Comparison of ENCODE assay signal across 8 cellular contexts in genomic region chr6:26533532-26533931, GRCh38. TPM values are rescaled to one million over a fixed set of nuclear protein-coding genes. Genes with fewer than 3 reads are reported as not detected.
DNase-seq lines count a peak whose midpoint lies in the region; ATAC-seq and TF ChIP-seq lines count a peak whose summit lies in the region.

No MANE protein-coding gene starts in this region.

- H3K27ac Mint-ChIP-seq in Calu3 (ENCODE audit: unreplicated experiment), result peak overlapping the region; percentile 97

- H3K27me3 ChIP-seq in esophagus squamous epithelium (no peaks in the 10 kb centered on the region), prostate gland (replicated peaks; ENCODE audit: insufficient read depth) (no peaks in the 10 kb centered on the region)

- H3K4me3 ChIP-seq in esophagus squamous epithelium (peak overlapping the region; percentile 40 to 80 (median 68)), prostate gland (peak overlapping the region; percentile 45 to 48)

- BruUV-seq in Calu3 (replicated peaks; lab: Mats Ljungman, UMichigan), result no TSS peak

- H3K36me3 ChIP-seq in esophagus squamous epithelium (no peaks in the 10 kb centered on the region), prostate gland (no peaks in the 10 kb centered on the region)

- WGBS in esophagus squamous epithelium, 2 donors, result 0% methylated on average over 1 of the region's 1 CpG
- 0% methylated on average over 1 of the region's 1 CpG for WGBS in prostate gland

- peak overlapping the region; percentile 84 for H3K4me3 Mint-ChIP-seq in Calu3 (ENCODE audit: low read depth, unreplicated experiment)

- H3K27ac ChIP-seq in RWPE1 (peak overlapping the region; percentile 89), esophagus squamous epithelium (peak overlapping the region; percentile 59 to 92 (median 86)), prostate gland (peak overlapping the region; percentile 72 to 73)

- CTCF ChIA-PET in Calu3 (lab: Charles Lee), result interaction anchor here (0.8 to 1.5 kb wide), 6 partner anchors 11 to 197 kb away, joined by 3 to 9 read pairs (median 4); no protein-coding TSS in a partner anchor
- CTCF ChIA-PET in RWPE1 (lab: Yijun Ruan, JAX), result interaction anchor here (0.6 to 1.1 kb wide), 4 partner anchors 36 to 1264 kb away, joined by 3 to 5 read pairs (median 4); no protein-coding TSS in a partner anchor

- no peaks in the 10 kb centered on the region for H3K27me3 Mint-ChIP-seq in Calu3 (ENCODE audit: unreplicated experiment)

- H3K36me3 Mint-ChIP-seq in Calu3 (ENCODE audit: insufficient read depth, unreplicated experiment), result peaks cover 39% of the 10 kb centered on the region

- no peak for TF ChIP-seq CTCF in Calu3 (IDR thresholded peaks at IDR 0.05; ENCODE audit: unreplicated experiment)
- no peak for TF ChIP-seq CTCF in RWPE1 (conservative IDR thresholded peaks at IDR 0.05; ENCODE audit: low read depth)
- TF ChIP-seq CTCF in esophagus squamous epithelium (IDR thresholded peaks at IDR 0.05), result no peak
- no peak for TF ChIP-seq CTCF in prostate gland (IDR thresholded peaks at IDR 0.05)

- peaks cover 15 to 49% (median 20%) of the 10 kb centered on the region in 3 donors for H3K4me1 ChIP-seq in esophagus squamous epithelium
- no peaks in the 10 kb centered on the region for H3K4me1 ChIP-seq in prostate gland (replicated peaks)

- no peak for ATAC-seq in GM21529 (IDR thresholded peaks at IDR 0.05; ENCODE audit: unreplicated experiment)
- no peak for ATAC-seq in GM21390 (IDR thresholded peaks at IDR 0.05; ENCODE audit: unreplicated experiment)

- POLR2A ChIA-PET in RWPE1 (lab: Yijun Ruan, JAX; ENCODE audit: low non-redundant PET), result no interaction called here

- H3K9me3 ChIP-seq in esophagus squamous epithelium (no peaks in the 10 kb centered on the region), prostate gland (no peaks in the 10 kb centered on the region)

- no peaks in the 10 kb centered on the region for H3K9me3 Mint-ChIP-seq in Calu3 (ENCODE audit: low read depth, unreplicated experiment)

- intact Hi-C loops in Calu3 (cut with micrococcal nuclease; ENCODE audit: unreplicated experiment) (no loop called here), esophagus squamous epithelium (cut with DNase I) (no loop called here), prostate gland (cut with DNase I) (no loop called here)

- TF ChIP-seq POLR2A in esophagus squamous epithelium (IDR thresholded peaks at IDR 0.05) (no peak), prostate gland (IDR thresholded peaks at IDR 0.05) (no peak)

- peaks cover 21% of the 10 kb centered on the region for H3K4me1 Mint-ChIP-seq in Calu3 (ENCODE audit: low read depth, unreplicated experiment)

- DNase-seq in Calu3 (no peak), RWPE1 (ENCODE audit: low spot score) (no peak), esophagus squamous epithelium (lab: John Stamatoyannopoulos, UW) (no peak), prostate gland (ENCODE audit: low spot score) (no peak), NK-92 (lab: John Stamatoyannopoulos, UW; ENCODE audit: unreplicated experiment) (no peak), nucleus accumbens (lab: John Stamatoyannopoulos, UW) (no peak)

RNA-seq across cellular contexts. Expression of gene HMGN4, which starts 4.6 kb away (rescaled TPM):
- total RNA-seq in Calu3 (2022) (49.7 and 60.0 TPM in 2 replicates), esophagus squamous epithelium (10 to 100 TPM; 18.1 to 53.2 (median 36.7) TPM), prostate gland (10 to 100 TPM; 53.5 to 83.0 TPM)

RNA-seq across cellular contexts. Expression of gene BTN1A1, which starts 33.4 kb away (rescaled TPM):
- total RNA-seq in Calu3 (2022), result not detected in 2 replicates
- not detected for total RNA-seq in esophagus squamous epithelium
- under 1 TPM in 1 of 2 donors, not detected in 1; 0.23 TPM for total RNA-seq in prostate gland
